ENCODE assay signal across 21 cellular contexts in genomic region chr2:96491860-96492497, GRCh38. TPM values are rescaled to one million over a fixed set of nuclear protein-coding genes. Genes with fewer than 3 reads are reported as not detected.
"Had no signal": no experiment of that assay in that cellular context is flagged by ENCODE, and none has a peak within 500 bp of the region (broad histone marks: within the 10 kb centered on the region; RNA-seq: fewer than 3 reads in every experiment).

No MANE protein-coding gene starts in this region.

- H3K27ac Mint-ChIP-seq: memory B cell, T-cell had no signal

- H3K36me3 ChIP-seq: left ventricle myocardium inferior, neutrophil, tibial nerve, vagina had no signal

- H3K27me3 Mint-ChIP-seq: memory B cell; naive thymus-derived CD4-positive, alpha-beta T cell; T-cell had no signal

- DNase-seq: activated naive CD4-positive, alpha-beta T cell treated with Interleukin-2 at 50 U/mL for 16 hours; activated T-cell treated with anti-CD3 and anti-CD28 coated beads, Interleukin-2, amount 50 U/mL, for 48 hours; aorta; cortex of kidney; effector CD8-positive, alpha-beta T cell; foreskin fibroblast; glutamatergic neuron; hypothalamus; left ventricle myocardium inferior; mucosa of descending colon; naive thymus-derived CD4-positive, alpha-beta T cell; SK-N-SH; stimulated activated CD4-positive, alpha-beta T cell treated with anti-CD3 and anti-CD28 coated beads, Interleukin-1b, Interleukin-23, amount 100 ng/mL, for 48 hours; substantia nigra; T-cell had no signal

- H3K4me1 ChIP-seq: left ventricle myocardium inferior, parathyroid adenoma, vagina had no signal

- H3K27me3 ChIP-seq: neutrophil, tibial nerve, vagina had no signal

- H3K27ac ChIP-seq: left ventricle myocardium inferior, neutrophil, parathyroid adenoma, tibial nerve, vagina had no signal

- H3K4me3 Mint-ChIP-seq: memory B cell, T-cell had no signal

- H3K9me3 ChIP-seq: mucosa of descending colon, neutrophil, SK-N-SH, vagina had no signal

- H3K4me3 ChIP-seq: left ventricle myocardium inferior, mucosa of descending colon, tibial nerve, vagina had no signal

- ATAC-seq: mucosa of descending colon; naive thymus-derived CD4-positive, alpha-beta T cell; T-cell had no signal

RNA-seq across cellular contexts. Expression of gene NEURL3, which starts 13.2 kb away (rescaled TPM):
- total RNA-seq: endothelial cell of umbilical vein, left ventricle myocardium inferior had no signal
